Comparison of ENCODE assay signal across 22 cellular contexts in the genomic region with DNA sequence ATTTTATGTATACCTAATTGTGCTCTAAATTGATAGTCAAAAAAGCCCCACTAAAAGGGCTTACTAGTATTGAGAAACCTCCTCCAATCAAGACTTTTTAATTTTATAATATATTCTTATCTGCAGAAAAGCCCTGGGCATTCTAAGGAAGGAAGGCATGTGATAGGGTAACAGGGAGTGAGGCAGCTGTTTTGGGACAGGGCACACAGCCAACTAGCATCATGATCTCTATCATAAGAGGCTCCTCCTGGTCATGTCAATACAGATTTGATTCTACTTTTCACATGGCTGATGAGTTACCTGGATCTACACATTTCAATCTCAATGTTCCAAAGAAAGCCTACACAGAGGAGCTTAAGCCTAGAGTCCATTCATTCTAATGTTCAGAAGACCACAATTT.
"Had no signal": no experiment of that assay in that cellular context is flagged by ENCODE, and none has a peak within 500 bp of the region (broad histone marks: within the 10 kb centered on the region; RNA-seq: fewer than 3 reads in every experiment).

No MANE protein-coding gene starts in this region.

- H3K4me3 ChIP-seq: K562 had no signal

- H3K27ac ChIP-seq: VCaP had no signal

- ATAC-seq: activated T-helper 17 cell treated with anti-CD3 and anti-CD28 coated beads, Interleukin-2, amount 50 U/mL, for 72 hours; K562; PC-3; T-cell had no signal

- DNase-seq: activated CD4-positive, alpha-beta memory T cell treated with anti-CD3 and anti-CD28 coated beads, Interleukin-2, amount 10 ng/mL, durations not matched to agents 7 days and 5 days; activated CD4-positive, alpha-beta T cell treated with anti-CD3 and anti-CD28 coated beads, Interleukin-2, amount 50 U/mL, for 1 hour; activated CD4-positive, CD25-positive, alpha-beta regulatory T cell; activated gamma-delta T cell; activated naive CD4-positive, alpha-beta T cell treated with anti-CD3 and anti-CD28 coated beads for 36 hours; activated T-cell treated with anti-CD3 and anti-CD28 coated beads for 4 hours; activated T-cell treated with anti-CD3 and anti-CD28 coated beads, Interleukin-2, amount 50 U/mL, for 48 hours; amygdala; Karpas-422; NCI-H1105 treated with DMSO at 0.1 percent for 48 hours; NCI-H1436 treated with DMSO at 0.1 percent for 48 hours; NCI-H187; NCI-H2081; NCI-H446 treated with DMSO at 0.1 percent for 48 hours; NCI-H69; PC-3; T-cell; T-helper 2 cell; T1000 had no signal
